In genomic region chr7:143240323-143241168, GRCh38 we compare ENCODE assay signal across 8 cellular contexts. TPM values are rescaled to one million over a fixed set of nuclear protein-coding genes. Genes with fewer than 3 reads are reported as not detected.
DNase-seq lines count a peak whose midpoint lies in the region; ATAC-seq and TF ChIP-seq lines count a peak whose summit lies in the region.

No MANE protein-coding gene starts in this region.

- H3K4me1 ChIP-seq in body of pancreas, result no peaks in the 10 kb centered on the region

- intact Hi-C loops in body of pancreas (cut with DNase I), result loop anchor here (5.0 kb wide), 2 partner anchors 62 to 177 kb away; no protein-coding TSS in a partner anchor

- TF ChIP-seq POLR2A in body of pancreas (IDR thresholded peaks at IDR 0.05), result no peak

- WGBS in body of pancreas, 2 donors, result 6 to 8% methylated on average over 8 of the region's 8 CpGs

- DNase-seq in activated gamma-delta T cell treated with Interleukin-2 at 50 U/mL for 16 hours (peak; percentile 66), activated gamma-delta T cell (lab: John Stamatoyannopoulos, UW) (no peak), NCI-H187 treated with DMSO at 0.1 percent for 48 hours (lab: John Stamatoyannopoulos, UW) (peak; percentile 37), T-helper 22 cell (ENCODE audit: low read depth) (peak; percentile 42), body of pancreas (peak; percentile 73 to 80 (median 78)), inferior parietal cortex (ENCODE audit: extremely low spot score) (peak; percentile 92)
- peak; percentile 43 for DNase-seq in stimulated activated CD4-positive, alpha-beta T cell treated with anti-CD3 and anti-CD28 coated beads, Interleukin-12 subunit alpha, Interleukin-12 subunit beta, amount 100 ng/mL, for 4 hours

- H3K36me3 ChIP-seq in body of pancreas (replicated peaks in 1 of 2; ENCODE audit: insufficient read depth in 1 of 2, low read depth in 2 of 2), result no peaks in the 10 kb centered on the region

- H3K9me3 ChIP-seq in body of pancreas, result no peaks in the 10 kb centered on the region

- TF ChIP-seq CTCF in body of pancreas (IDR thresholded peaks at IDR 0.05), result peak; percentile 76 to 95 (median 89)

- peak; percentile 94 for ATAC-seq in HG02884 (IDR thresholded peaks at IDR 0.05; ENCODE audit: unreplicated experiment)
- peak; percentile 92 for ATAC-seq in body of pancreas

- no peak overlapping the region for H3K4me3 ChIP-seq in body of pancreas

- H3K27ac ChIP-seq in body of pancreas, result peak overlapping the region in 1 of 4 donors; percentile 63

- no peaks in the 10 kb centered on the region for H3K27me3 ChIP-seq in body of pancreas

RNA-seq across cellular contexts. Expression of gene TAS2R40, which starts 18.7 kb away (rescaled TPM):
- total RNA-seq in body of pancreas, result not detected

RNA-seq across cellular contexts. Expression of gene GSTK1, which starts 22.7 kb away (rescaled TPM):
- 100 to 1,000 TPM in 1 of 2 donors, 10 to 100 TPM in 1; 75.8 to 109 TPM for total RNA-seq in body of pancreas

RNA-seq across cellular contexts. Expression of gene TMEM139, which starts 44.2 kb away (rescaled TPM):
- 10 to 100 TPM; 13.2 to 23.9 TPM for total RNA-seq in body of pancreas

RNA-seq across cellular contexts. Expression of gene CASP2, which starts 47.6 kb away (rescaled TPM):
- total RNA-seq in body of pancreas, result 1 to 10 TPM; 4.6 to 9.3 TPM

RNA-seq across cellular contexts. Expression of gene TAS2R39, which starts 57.3 kb away (rescaled TPM):
- not detected for total RNA-seq in body of pancreas
